ENCODE assay signal across 8 cellular contexts in the genomic region with DNA sequence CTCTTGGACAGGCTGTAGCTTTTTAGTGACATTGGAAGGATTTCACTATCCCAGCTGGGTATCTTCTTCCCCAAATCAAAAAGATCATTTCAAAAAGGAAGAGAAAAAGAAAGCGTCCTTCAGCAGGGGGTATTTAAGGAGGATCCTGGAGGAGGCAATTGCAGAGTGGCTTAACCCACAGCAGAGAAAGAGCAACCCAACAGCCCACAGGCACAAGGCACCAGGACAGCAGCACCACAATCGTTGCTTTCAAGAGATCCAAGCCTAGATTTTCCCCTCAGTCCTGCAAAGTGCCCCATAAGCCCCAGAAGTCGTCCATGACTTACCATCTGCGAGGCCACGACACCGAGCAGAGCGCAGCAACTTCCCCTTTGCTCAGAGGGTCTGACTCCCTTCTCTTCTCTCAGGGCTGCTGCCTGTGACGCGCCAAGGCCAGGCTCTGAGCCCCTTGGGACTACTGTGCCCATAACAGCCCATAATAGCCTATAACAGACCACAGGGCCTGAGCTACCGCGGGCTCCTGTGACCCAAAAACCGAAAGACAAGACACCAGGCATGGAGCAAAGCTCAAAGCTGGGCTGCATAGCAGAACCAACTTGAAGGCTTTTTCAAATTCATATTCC. TPM values are rescaled to one million over a fixed set of nuclear protein-coding genes. Genes with fewer than 3 reads are reported as not detected.
DNase-seq lines count a peak whose midpoint lies in the region; ATAC-seq and TF ChIP-seq lines count a peak whose summit lies in the region.

No MANE protein-coding gene starts in this region.

- H3K9me3 ChIP-seq in right cardiac atrium (ENCODE audit: control insufficient read depth, low read length) = no peaks in the 10 kb centered on the region

- no peak overlapping the region for H3K27ac ChIP-seq in right cardiac atrium (ENCODE audit: low read length)

- no peak overlapping the region for H3K27ac Mint-ChIP-seq in chondrocyte (ENCODE audit: unreplicated experiment)
- H3K27ac Mint-ChIP-seq in activated CD4-positive, alpha-beta T cell treated with anti-CD3 and anti-CD28 coated beads, Interleukin-2, amount 10 ng/mL, durations not matched to agents 24 days and 14 days = no peak overlapping the region
- no peak overlapping the region for H3K27ac Mint-ChIP-seq in T-helper 2 cell treated with Interferon-gamma antibody and Interleukin-4, amounts not matched to agents 5 μg/mL and 100 μg/mL, for 36 hours

- no peaks in the 10 kb centered on the region for H3K9me3 Mint-ChIP-seq in chondrocyte (ENCODE audit: low read depth)
- H3K9me3 Mint-ChIP-seq in activated CD4-positive, alpha-beta T cell treated with anti-CD3 and anti-CD28 coated beads, Interleukin-2, amount 10 ng/mL, durations not matched to agents 24 days and 14 days = no peaks in the 10 kb centered on the region
- H3K9me3 Mint-ChIP-seq in T-helper 2 cell treated with Interferon-gamma antibody and Interleukin-4, amounts not matched to agents 5 μg/mL and 100 μg/mL, for 36 hours = no peaks in the 10 kb centered on the region

- WGBS in right cardiac atrium = 73% methylated on average over 12 of the region's 12 CpGs

- peaks cover 16% of the 10 kb centered on the region for H3K4me1 Mint-ChIP-seq in chondrocyte (ENCODE audit: low read depth)
- H3K4me1 Mint-ChIP-seq in activated CD4-positive, alpha-beta T cell treated with anti-CD3 and anti-CD28 coated beads, Interleukin-2, amount 10 ng/mL, durations not matched to agents 24 days and 14 days = peaks cover 8% of the 10 kb centered on the region
- H3K4me1 Mint-ChIP-seq in T-helper 2 cell treated with Interferon-gamma antibody and Interleukin-4, amounts not matched to agents 5 μg/mL and 100 μg/mL, for 36 hours (ENCODE audit: low read depth) = peaks cover 13% of the 10 kb centered on the region

- DNase-seq in right cardiac atrium (peak in 2 of 3 donors; percentile 52 to 58), chondrocyte (ENCODE audit: low spot score) (no peak), NCI-H446 (lab: John Stamatoyannopoulos, UW) (no peak)
- no peak for DNase-seq in activated CD4-positive, alpha-beta T cell treated with anti-CD3 and anti-CD28 coated beads, Interleukin-2, amount 10 ng/mL, durations not matched to agents 24 days and 14 days
- no peak for DNase-seq in T-helper 2 cell treated with Interferon-gamma antibody and Interleukin-4, amounts not matched to agents 5 μg/mL and 100 μg/mL, for 36 hours (ENCODE audit: low spot score)

- H3K27me3 ChIP-seq in right cardiac atrium (ENCODE audit: control insufficient read depth, insufficient read depth) = no peaks in the 10 kb centered on the region

- peak; percentile 54 for ATAC-seq in GM18499 (IDR thresholded peaks at IDR 0.05; ENCODE audit: insufficient read depth, unreplicated experiment)
- peak; percentile 65 for ATAC-seq in GM21526 (IDR thresholded peaks at IDR 0.05; ENCODE audit: low FRiP score, unreplicated experiment)
- peak; percentile 61 for ATAC-seq in HG03469 (IDR thresholded peaks at IDR 0.05; ENCODE audit: unreplicated experiment)
- ATAC-seq in right cardiac atrium = peak; percentile 21 to 43

- no peaks in the 10 kb centered on the region for H3K4me1 ChIP-seq in right cardiac atrium (ENCODE audit: control insufficient read depth, insufficient read depth, low read length)

- no peak overlapping the region for H3K4me3 Mint-ChIP-seq in chondrocyte (ENCODE audit: unreplicated experiment)
- no peak overlapping the region for H3K4me3 Mint-ChIP-seq in activated CD4-positive, alpha-beta T cell treated with anti-CD3 and anti-CD28 coated beads, Interleukin-2, amount 10 ng/mL, durations not matched to agents 24 days and 14 days
- no peak overlapping the region for H3K4me3 Mint-ChIP-seq in T-helper 2 cell treated with Interferon-gamma antibody and Interleukin-4, amounts not matched to agents 5 μg/mL and 100 μg/mL, for 36 hours

- no peak overlapping the region for H3K4me3 ChIP-seq in right cardiac atrium (ENCODE audit: low read length)

- intact Hi-C loops in right cardiac atrium (cut with DNase I) = no loop called here
- intact Hi-C loops in activated CD4-positive, alpha-beta T cell treated with anti-CD3 and anti-CD28 coated beads, Interleukin-2, amount 10 ng/mL, durations not matched to agents 24 days and 14 days (cut with micrococcal nuclease) = no loop called here

- no peak for TF ChIP-seq CTCF in chondrocyte (IDR thresholded peaks at IDR 0.05)

- H3K27me3 Mint-ChIP-seq in chondrocyte (ENCODE audit: low read depth) = no peaks in the 10 kb centered on the region
- no peaks in the 10 kb centered on the region for H3K27me3 Mint-ChIP-seq in activated CD4-positive, alpha-beta T cell treated with anti-CD3 and anti-CD28 coated beads, Interleukin-2, amount 10 ng/mL, durations not matched to agents 24 days and 14 days
- no peaks in the 10 kb centered on the region for H3K27me3 Mint-ChIP-seq in T-helper 2 cell treated with Interferon-gamma antibody and Interleukin-4, amounts not matched to agents 5 μg/mL and 100 μg/mL, for 36 hours (ENCODE audit: low read depth)

- H3K36me3 Mint-ChIP-seq in chondrocyte (ENCODE audit: low read depth) = peaks cover 1% of the 10 kb centered on the region
- no peaks in the 10 kb centered on the region for H3K36me3 Mint-ChIP-seq in activated CD4-positive, alpha-beta T cell treated with anti-CD3 and anti-CD28 coated beads, Interleukin-2, amount 10 ng/mL, durations not matched to agents 24 days and 14 days (ENCODE audit: low read depth)
- peaks cover 2% of the 10 kb centered on the region for H3K36me3 Mint-ChIP-seq in T-helper 2 cell treated with Interferon-gamma antibody and Interleukin-4, amounts not matched to agents 5 μg/mL and 100 μg/mL, for 36 hours (ENCODE audit: low read depth)

RNA-seq across cellular contexts. Expression of gene PIK3AP1, which starts 19.7 kb away (rescaled TPM):
- total RNA-seq in right cardiac atrium (10 to 100 TPM in 1 of 4 donors, 1 to 10 TPM in 3; 3.6 to 10.5 (median 6.2) TPM), chondrocyte (9.7 to 12.4 TPM (median 9.9 TPM) in 3 replicates)
- 1.4 TPM for polyA plus RNA-seq in right cardiac atrium
- 9.6 and 11.7 TPM in 2 replicates for total RNA-seq in activated CD4-positive, alpha-beta T cell treated with anti-CD3 and anti-CD28 coated beads, Interleukin-2, amount 10 ng/mL, durations not matched to agents 24 days and 14 days

Comparison
In these comparisons a context has a peak if more than half of its experiments do, and no peak if none do; other contexts are left out.
1. DNase-seq: peak in right cardiac atrium (2 of 3); none in chondrocyte (single experiment), activated CD4-positive, alpha-beta T cell treated with anti-CD3 and anti-CD28 coated beads, Interleukin-2, amount 10 ng/mL, durations not matched to agents 24 days and 14 days (single experiment), T-helper 2 cell treated with Interferon-gamma antibody and Interleukin-4, amounts not matched to agents 5 μg/mL and 100 μg/mL, for 36 hours (single experiment) and NCI-H446 (0 of 2).
2. Peak in every context shown above with its lines, with median percentiles within 50 percentile points of each other: ATAC-seq.